In the genomic region with DNA sequence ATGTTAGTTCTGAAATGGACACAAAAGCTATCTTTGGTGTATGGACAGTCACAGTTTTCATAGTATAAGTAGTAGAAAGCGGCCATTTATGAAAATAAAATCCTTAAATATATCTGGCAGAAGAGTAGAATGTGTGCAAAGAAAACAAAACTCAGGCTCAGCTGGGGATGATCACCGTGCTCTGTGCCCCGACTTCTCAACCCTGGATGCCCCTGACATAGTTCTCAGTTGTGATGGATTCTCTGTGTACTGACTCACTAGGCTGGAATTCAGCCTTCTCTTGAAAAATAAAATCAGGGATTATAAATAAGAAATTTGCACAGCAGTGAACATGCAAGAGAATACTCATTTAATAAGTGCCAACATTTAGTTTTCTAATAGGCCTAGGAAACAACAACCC, we compare ENCODE assay signal across 20 cellular contexts.
DNase-seq lines count a peak whose midpoint lies in the region; TF ChIP-seq lines count a peak whose summit lies in the region.
"Had no signal": no experiment of that assay in that cellular context is flagged by ENCODE, and none has a peak within 500 bp of the region (broad histone marks: within the 10 kb centered on the region; RNA-seq: fewer than 3 reads in every experiment).

No MANE protein-coding gene starts in this region.

- H3K9me3 ChIP-seq in skeletal muscle satellite cell (replicated peaks; ENCODE audit: low read length): no peaks in the 10 kb centered on the region
- no peaks in the 10 kb centered on the region for H3K9me3 ChIP-seq in A673 (ENCODE audit: low read depth, low read length, poor library complexity, severe bottlenecking)
- H3K9me3 ChIP-seq: BLaER1 treated with 17β-estradiol and CSF1 and Interleukin-3, amounts not matched to agents 10 nM and 100 nM had no signal

- H3K27ac ChIP-seq in brain microvascular endothelial cell (peak overlapping the region; percentile 20), A673 (ENCODE audit: low read depth, low read length, poor library complexity, severe bottlenecking) (no peak overlapping the region)
- H3K27ac ChIP-seq: BLaER1 treated with 17β-estradiol and CSF1 and Interleukin-3, amounts not matched to agents 10 nM and 100 nM; PC-9 had no signal

- POLR2A ChIA-PET in A673 (lab: Charles Lee; ENCODE audit: low non-redundant PET): no interaction called here

- H3K4me2 ChIP-seq in skeletal muscle satellite cell (ENCODE audit: low read length): peak overlapping the region; percentile 18
- H3K4me2 ChIP-seq: BLaER1 treated with 17β-estradiol and CSF1 and Interleukin-3, amounts not matched to agents 10 nM and 100 nM; PC-9 had no signal

- TF ChIP-seq CTCF in brain microvascular endothelial cell (IDR thresholded peaks at IDR 0.05; ENCODE audit: low read depth, low read length, missing control alignments) (no peak), foreskin fibroblast (IDR thresholded peaks at IDR 0.05; ENCODE audit: low read depth, low read length) (no peak), A673 (conservative IDR thresholded peaks at IDR 0.05; ENCODE audit: low read depth, low read length) (no peak), GM20000 (IDR thresholded peaks at IDR 0.05; ENCODE audit: extremely low read depth, missing control alignments) (no peak)

- H3K36me3 ChIP-seq in brain microvascular endothelial cell (replicated peaks) (no peaks in the 10 kb centered on the region), skeletal muscle satellite cell (ENCODE audit: insufficient read depth, low read length) (no peaks in the 10 kb centered on the region), A673 (ENCODE audit: insufficient read depth, low read length, poor library complexity, severe bottlenecking) (no peaks in the 10 kb centered on the region)
- H3K36me3 ChIP-seq: BLaER1 treated with 17β-estradiol and CSF1 and Interleukin-3, amounts not matched to agents 10 nM and 100 nM had no signal

- H3K4me3 ChIP-seq in brain microvascular endothelial cell (ENCODE audit: low read depth, low read length) (no peak overlapping the region), foreskin fibroblast (ENCODE audit: low read depth in 1 of 2, low read length in 2 of 2) (no peak overlapping the region), skeletal muscle satellite cell (ENCODE audit: low read length) (no peak overlapping the region), A673 (ENCODE audit: low read depth, low read length, poor library complexity, severe bottlenecking) (no peak overlapping the region)
- H3K4me3 ChIP-seq: BLaER1 treated with 17β-estradiol and CSF1 and Interleukin-3, amounts not matched to agents 10 nM and 100 nM; PC-9 had no signal

- peak; percentile 37 for DNase-seq in GM03348 (ENCODE audit: low spot score)
- peak; percentile 71 for DNase-seq in brain microvascular endothelial cell
- DNase-seq in foreskin fibroblast: peak; percentile 47 to 79
- DNase-seq in A673 (ENCODE audit: low spot score): no peak
- DNase-seq in putamen (ENCODE audit: low spot score): no peak
- no peak for DNase-seq in GM20000 (ENCODE audit: low spot score)
- DNase-seq: activated B cell treated with CpG ODN at 0.5 μM for 24 hours; activated CD8-positive, alpha-beta T cell treated with anti-CD3 and anti-CD28 coated beads, Interleukin-2, amount 10 ng/mL, durations not matched to agents 7 days and 5 days; activated T-cell treated with anti-CD3 and anti-CD28 coated beads, Interleukin-2, amount 50 U/mL, for 48 hours; effector CD4-positive, alpha-beta T cell; GF-D8; left colon; midbrain; NCI-H1417 treated with DMSO at 0.1 percent for 48 hours; NCI-H82; PC-9; retina; stimulated activated naive CD8-positive, alpha-beta T cell treated with anti-CD3 and anti-CD28 coated beads, Interleukin-15, Interleukin-2, amounts not matched to agents 100 U/mL and 50 U/mL, for 24 hours had no signal

- intact Hi-C loops in A673 (cut with micrococcal nuclease; ENCODE audit: unreplicated experiment): no loop called here

- H3K4me1 ChIP-seq in skeletal muscle satellite cell (ENCODE audit: control insufficient read depth, insufficient read depth, low read length) (peaks cover 11% of the 10 kb centered on the region), A673 (ENCODE audit: insufficient read depth, low read length, poor library complexity, severe bottlenecking) (no peaks in the 10 kb centered on the region)
- H3K4me1 ChIP-seq: BLaER1 treated with 17β-estradiol and CSF1 and Interleukin-3, amounts not matched to agents 10 nM and 100 nM had no signal

- no peak overlapping the region for H3K9ac ChIP-seq in skeletal muscle satellite cell (ENCODE audit: low read depth, low read length)
- H3K9ac ChIP-seq: BLaER1 treated with 17β-estradiol and CSF1 and Interleukin-3, amounts not matched to agents 10 nM and 100 nM had no signal

- in situ Hi-C loops in brain microvascular endothelial cell (cut with HindIII; ENCODE audit: low pct_ligation_motif_present, low sequenced_read_pairs): no loop called here

- BruUV-seq in A673 (replicated peaks; lab: Mats Ljungman, UMichigan): no TSS peak

- CTCF ChIA-PET in A673 (lab: Charles Lee): no interaction called here

- H3K27me3 ChIP-seq in brain microvascular endothelial cell (replicated peaks) (no peaks in the 10 kb centered on the region), skeletal muscle satellite cell (ENCODE audit: control insufficient read depth, insufficient read depth, low read length) (no peaks in the 10 kb centered on the region), A673 (replicated peaks; ENCODE audit: insufficient read depth, low read depth, low read length, poor library complexity) (no peaks in the 10 kb centered on the region)
- H3K27me3 ChIP-seq: BLaER1 treated with 17β-estradiol and CSF1 and Interleukin-3, amounts not matched to agents 10 nM and 100 nM had no signal

Comparison
In these comparisons a context has a peak if more than half of its experiments do, and no peak if none do; other contexts are left out.
1. DNase-seq: peak in GM03348 (single experiment), brain microvascular endothelial cell (single experiment) and foreskin fibroblast (2 of 2); none in A673 (single experiment), putamen (single experiment) and GM20000 (single experiment).